Comparison of ENCODE assay signal across 8 cellular contexts in the genomic region with DNA sequence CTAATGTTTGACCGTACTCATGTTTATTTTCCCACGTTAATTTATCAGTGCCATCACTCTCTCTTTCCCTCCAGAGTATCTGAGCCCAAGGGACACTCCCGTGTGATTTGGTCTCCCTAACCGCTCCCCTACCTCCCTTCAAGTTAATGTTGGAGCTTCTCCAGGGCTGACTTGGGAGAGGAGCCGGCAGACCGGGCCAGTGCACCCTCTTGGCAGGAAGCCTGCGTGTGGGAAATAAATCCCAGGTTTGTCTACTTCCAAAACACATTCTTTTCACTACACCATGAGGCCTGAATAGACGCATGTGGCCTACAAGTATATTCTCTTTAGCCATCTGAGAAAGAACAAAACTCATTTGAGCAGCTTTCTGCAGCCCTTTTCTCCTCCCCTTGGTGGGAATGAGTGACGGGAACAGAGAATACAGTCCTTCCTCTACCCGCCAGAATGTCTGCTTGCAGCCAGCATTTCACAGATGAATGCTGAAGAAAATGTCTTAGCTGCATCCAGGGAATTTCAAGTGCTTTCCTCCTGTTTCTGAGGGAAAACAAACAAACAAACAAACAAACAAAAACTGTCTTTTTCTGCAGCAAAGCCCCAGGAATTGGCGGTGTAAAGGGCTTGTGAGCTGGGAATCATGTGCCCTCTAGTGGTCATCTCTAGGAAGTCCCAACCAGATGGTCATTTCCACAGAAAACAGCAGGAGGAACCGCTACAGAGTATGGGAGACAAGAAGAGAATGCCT. TPM values are rescaled to one million over a fixed set of nuclear protein-coding genes. Genes with fewer than 3 reads are reported as not detected.
A peak's percentile ranks its signal among the peaks of the same experiment; 100 is the strongest.
DNase-seq lines count a peak whose midpoint lies in the region; ATAC-seq and TF ChIP-seq lines count a peak whose summit lies in the region.

No MANE protein-coding gene starts in this region.

- peaks cover 19% of the 10 kb centered on the region for H3K27me3 ChIP-seq in osteoblast (ENCODE audit: insufficient read depth, low read length)

- H3K9me3 Mint-ChIP-seq in Calu3 (ENCODE audit: low read depth, unreplicated experiment): no peaks in the 10 kb centered on the region
- H3K9me3 Mint-ChIP-seq in activated CD4-positive, alpha-beta memory T cell treated with anti-CD3 and anti-CD28 coated beads, Interleukin-2, amount 10 ng/mL, durations not matched to agents 7 days and 5 days: no peaks in the 10 kb centered on the region
- H3K9me3 Mint-ChIP-seq in T-helper 2 cell treated with Interferon-gamma antibody and Interleukin-4, amounts not matched to agents 5 μg/mL and 100 μg/mL, for 36 hours: no peaks in the 10 kb centered on the region

- no peaks in the 10 kb centered on the region for H3K36me3 ChIP-seq in osteoblast (ENCODE audit: insufficient read depth, low read length)

- H2AFZ ChIP-seq in osteoblast (ENCODE audit: low read length): peak overlapping the region; percentile 69

- ATAC-seq in GM18909 (IDR thresholded peaks at IDR 0.05; ENCODE audit: poor library complexity, unreplicated experiment) (peak; percentile 89), HG03108 (IDR thresholded peaks at IDR 0.05; ENCODE audit: unreplicated experiment) (peak; percentile 76)

- no peaks in the 10 kb centered on the region for H3K79me2 ChIP-seq in osteoblast (ENCODE audit: insufficient read depth, low read length)

- H3K4me2 ChIP-seq in osteoblast (ENCODE audit: insufficient read depth, low read length): peak overlapping the region; percentile 87

- H3K4me3 Mint-ChIP-seq in Calu3 (ENCODE audit: low read depth, unreplicated experiment): no peak overlapping the region
- no peak overlapping the region for H3K4me3 Mint-ChIP-seq in activated CD4-positive, alpha-beta memory T cell treated with anti-CD3 and anti-CD28 coated beads, Interleukin-2, amount 10 ng/mL, durations not matched to agents 7 days and 5 days
- H3K4me3 Mint-ChIP-seq in T-helper 2 cell treated with Interferon-gamma antibody and Interleukin-4, amounts not matched to agents 5 μg/mL and 100 μg/mL, for 36 hours: no peak overlapping the region

- DNase-seq in Calu3: peak; percentile 43
- DNase-seq in NCI-H2196 treated with DMSO at 0.1 percent for 48 hours (lab: John Stamatoyannopoulos, UW; ENCODE audit: unreplicated experiment): peak; percentile 67
- DNase-seq in activated CD4-positive, alpha-beta memory T cell treated with anti-CD3 and anti-CD28 coated beads, Interleukin-2, amount 10 ng/mL, durations not matched to agents 7 days and 5 days: peak; percentile 21
- DNase-seq in germinal center (ENCODE audit: low spot score): peak; percentile 58
- peak; percentile 58 for DNase-seq in osteoblast (ENCODE audit: insufficient read length, low spot score, missing footprints)
- no peak for DNase-seq in T-helper 2 cell treated with Interferon-gamma antibody and Interleukin-4, amounts not matched to agents 5 μg/mL and 100 μg/mL, for 36 hours (ENCODE audit: low spot score)

- intact Hi-C loops in Calu3 (cut with micrococcal nuclease; ENCODE audit: unreplicated experiment): loop anchor here (2.0 kb wide), 2 partner anchors 719 to 729 kb away; no protein-coding TSS in a partner anchor

- BruUV-seq in Calu3 (replicated peaks; lab: Mats Ljungman, UMichigan): no TSS peak

- H3K4me3 ChIP-seq in osteoblast (ENCODE audit: insufficient read depth, low read length): peak overlapping the region; percentile 60

- no peaks in the 10 kb centered on the region for H3K9me3 ChIP-seq in osteoblast (ENCODE audit: low read depth, low read length)

- CTCF ChIA-PET in Calu3 (lab: Charles Lee): interaction anchor here (0.6 to 1.5 kb wide), 7 partner anchors 9 to 729 kb away, joined by 3 to 18 read pairs (median 4); no protein-coding TSS in a partner anchor
- CTCF ChIA-PET in activated CD4-positive, alpha-beta memory T cell treated with anti-CD3 and anti-CD28 coated beads, Interleukin-2, amount 10 ng/mL, durations not matched to agents 7 days and 5 days (lab: Charles Lee): interaction anchor here (0.6 to 3.0 kb wide), 12 partner anchors 9 to 1493 kb away, joined by 3 to 27 read pairs (median 4); no protein-coding TSS in a partner anchor

- H3K4me1 Mint-ChIP-seq in Calu3 (ENCODE audit: low read depth, unreplicated experiment): no peaks in the 10 kb centered on the region
- no peaks in the 10 kb centered on the region for H3K4me1 Mint-ChIP-seq in activated CD4-positive, alpha-beta memory T cell treated with anti-CD3 and anti-CD28 coated beads, Interleukin-2, amount 10 ng/mL, durations not matched to agents 7 days and 5 days
- H3K4me1 Mint-ChIP-seq in T-helper 2 cell treated with Interferon-gamma antibody and Interleukin-4, amounts not matched to agents 5 μg/mL and 100 μg/mL, for 36 hours (ENCODE audit: low read depth): no peaks in the 10 kb centered on the region

- peaks cover 40% of the 10 kb centered on the region for H3K27me3 Mint-ChIP-seq in Calu3 (ENCODE audit: unreplicated experiment)
- peaks cover 21% of the 10 kb centered on the region for H3K27me3 Mint-ChIP-seq in activated CD4-positive, alpha-beta memory T cell treated with anti-CD3 and anti-CD28 coated beads, Interleukin-2, amount 10 ng/mL, durations not matched to agents 7 days and 5 days
- peaks cover 2% of the 10 kb centered on the region for H3K27me3 Mint-ChIP-seq in T-helper 2 cell treated with Interferon-gamma antibody and Interleukin-4, amounts not matched to agents 5 μg/mL and 100 μg/mL, for 36 hours (ENCODE audit: low read depth)

- H3K27ac Mint-ChIP-seq in Calu3 (ENCODE audit: unreplicated experiment): no peak overlapping the region
- H3K27ac Mint-ChIP-seq in activated CD4-positive, alpha-beta memory T cell treated with anti-CD3 and anti-CD28 coated beads, Interleukin-2, amount 10 ng/mL, durations not matched to agents 7 days and 5 days: no peak overlapping the region
- H3K27ac Mint-ChIP-seq in T-helper 2 cell treated with Interferon-gamma antibody and Interleukin-4, amounts not matched to agents 5 μg/mL and 100 μg/mL, for 36 hours: no peak overlapping the region

- H3K4me1 ChIP-seq in osteoblast (ENCODE audit: insufficient read depth, low read length): peaks cover 20% of the 10 kb centered on the region

- no peaks in the 10 kb centered on the region for H3K36me3 Mint-ChIP-seq in Calu3 (ENCODE audit: insufficient read depth, unreplicated experiment)
- H3K36me3 Mint-ChIP-seq in activated CD4-positive, alpha-beta memory T cell treated with anti-CD3 and anti-CD28 coated beads, Interleukin-2, amount 10 ng/mL, durations not matched to agents 7 days and 5 days (ENCODE audit: low read depth): no peaks in the 10 kb centered on the region
- H3K36me3 Mint-ChIP-seq in T-helper 2 cell treated with Interferon-gamma antibody and Interleukin-4, amounts not matched to agents 5 μg/mL and 100 μg/mL, for 36 hours (ENCODE audit: low read depth): no peaks in the 10 kb centered on the region

- POLR2A ChIA-PET in activated CD4-positive, alpha-beta memory T cell treated with anti-CD3 and anti-CD28 coated beads, Interleukin-2, amount 10 ng/mL, durations not matched to agents 7 days and 5 days (lab: Charles Lee): interaction anchor here (1.1 kb wide), 1 partner anchor 729 kb away, joined by 3 read pairs; no protein-coding TSS in a partner anchor

- TF ChIP-seq CTCF in Calu3 (IDR thresholded peaks at IDR 0.05; ENCODE audit: unreplicated experiment) (peak; percentile 78), osteoblast (IDR thresholded peaks at IDR 0.05; ENCODE audit: extremely low read depth, low read depth, low read length) (peak; percentile 96)

- no peaks in the 10 kb centered on the region for H4K20me1 ChIP-seq in osteoblast (ENCODE audit: insufficient read depth, low read length)

- no peak overlapping the region for H3K27ac ChIP-seq in osteoblast (ENCODE audit: low read depth, low read length)

RNA-seq across cellular contexts. Expression of a gene that starts 41.4 kb away (rescaled TPM):
- not detected in 2 replicates for total RNA-seq in Calu3 (2022)
- total RNA-seq in activated CD4-positive, alpha-beta memory T cell treated with anti-CD3 and anti-CD28 coated beads, Interleukin-2, amount 10 ng/mL, durations not matched to agents 7 days and 5 days: not detected
- total RNA-seq in osteoblast: 0.29 TPM in 1 of 2 replicates, not detected in the other
